10 cellular contexts compared by ENCODE assay signal in genomic region chr11:34355726-34356125, GRCh38. TPM values are rescaled to one million over a fixed set of nuclear protein-coding genes. Genes with fewer than 3 reads are reported as not detected.
DNase-seq lines count a peak whose midpoint lies in the region; ATAC-seq, FAIRE-seq and TF ChIP-seq lines count a peak whose summit lies in the region.
"Had no signal": no experiment of that assay in that cellular context is flagged by ENCODE, and none has a peak within 500 bp of the region (broad histone marks: within the 10 kb centered on the region; RNA-seq: fewer than 3 reads in every experiment).

No MANE protein-coding gene starts in this region.

- 89 to 97% (median 90%) methylated on average over 3 of the region's 3 CpGs for WGBS in ovary, 3 donors

- H3K4me3 Mint-ChIP-seq in activated naive CD4-positive, alpha-beta T cell treated with anti-CD3 and anti-CD28 coated beads, Interleukin-2, amount 50 U/mL, for 24 hours, result peak overlapping the region; percentile 88
- H3K4me3 Mint-ChIP-seq in activated naive CD4-positive, alpha-beta T cell treated with anti-CD3 and anti-CD28 coated beads, Interleukin-2, amount 10 ng/mL, durations not matched to agents 7 days and 5 days, result no peak overlapping the region
- H3K4me3 Mint-ChIP-seq in activated T-helper 17 cell treated with anti-CD3 and anti-CD28 coated beads, Interleukin-2, amount 50 U/mL, for 72 hours, result peak overlapping the region; percentile 53

- FAIRE-seq in keratinocyte (lab: Jason Lieb, UNC), result no peak

- H3K9me3 ChIP-seq in keratinocyte (ENCODE audit: control insufficient read depth, low read depth, low read length) (no peaks in the 10 kb centered on the region), stomach smooth muscle (ENCODE audit: control insufficient read depth in 2 of 2, low read length in 2 of 2) (no peaks in the 10 kb centered on the region), ovary (no peaks in the 10 kb centered on the region)

- peaks cover 22% of the 10 kb centered on the region for H3K4me1 ChIP-seq in keratinocyte (ENCODE audit: control insufficient read depth, extremely low read depth, insufficient read depth, low read length)
- H3K4me1 ChIP-seq in stomach smooth muscle (ENCODE audit: control insufficient read depth, insufficient read depth, low read length), result peaks cover 42% of the 10 kb centered on the region
- peaks cover 13% of the 10 kb centered on the region for H3K4me1 ChIP-seq in ovary (ENCODE audit: insufficient read depth)

- peaks cover 5% of the 10 kb centered on the region for H4K20me1 ChIP-seq in keratinocyte (ENCODE audit: control insufficient read depth, extremely low read depth, insufficient read depth, low read length)

- H3K27ac ChIP-seq in keratinocyte (ENCODE audit: control insufficient read depth, insufficient read depth, low read length), result no peak overlapping the region
- H3K27ac ChIP-seq in stomach smooth muscle (ENCODE audit: low read length), result no peak overlapping the region
- no peak overlapping the region for H3K27ac ChIP-seq in ovary

- dilution Hi-C loops in keratinocyte (cut with MboI; ENCODE audit: extremely low pct_ligation_motif_present, low sequenced_read_pairs), result no loop called here

- H3K9ac ChIP-seq in keratinocyte (ENCODE audit: control insufficient read depth, extremely low read depth, insufficient read depth, low read length) (no peak overlapping the region), stomach smooth muscle (ENCODE audit: low read length in 2 of 2) (no peak overlapping the region)

- peak overlapping the region; percentile 91 for H3K4me2 ChIP-seq in keratinocyte (ENCODE audit: control insufficient read depth, extremely low read depth, insufficient read depth, low read depth, low read length)

- H3K27me3 Mint-ChIP-seq in activated naive CD4-positive, alpha-beta T cell treated with anti-CD3 and anti-CD28 coated beads, Interleukin-2, amount 50 U/mL, for 24 hours, result peaks cover 29% of the 10 kb centered on the region
- peaks cover 54% of the 10 kb centered on the region for H3K27me3 Mint-ChIP-seq in activated naive CD4-positive, alpha-beta T cell treated with anti-CD3 and anti-CD28 coated beads, Interleukin-2, amount 10 ng/mL, durations not matched to agents 7 days and 5 days
- H3K27me3 Mint-ChIP-seq in activated T-helper 17 cell treated with anti-CD3 and anti-CD28 coated beads, Interleukin-2, amount 50 U/mL, for 72 hours, result peaks cover 33% of the 10 kb centered on the region

- CTCF ChIA-PET in activated naive CD4-positive, alpha-beta T cell treated with anti-CD3 and anti-CD28 coated beads, Interleukin-2, amount 10 ng/mL, durations not matched to agents 7 days and 5 days (lab: Charles Lee), result interaction anchor here (1.3 to 3.6 kb wide), 3 partner anchors 9 to 181 kb away, joined by 3 to 73 read pairs (median 6); no protein-coding TSS in a partner anchor

- H3K27me3 ChIP-seq in keratinocyte (ENCODE audit: control insufficient read depth, extremely low read depth, insufficient read depth, low read length), result no peaks in the 10 kb centered on the region
- H3K27me3 ChIP-seq in stomach smooth muscle (ENCODE audit: control insufficient read depth in 1 of 2, insufficient read depth in 2 of 2, low read length in 2 of 2), result no peaks in the 10 kb centered on the region
- no peaks in the 10 kb centered on the region for H3K27me3 ChIP-seq in ovary

- H3K9me3 Mint-ChIP-seq in activated naive CD4-positive, alpha-beta T cell treated with anti-CD3 and anti-CD28 coated beads, Interleukin-2, amount 50 U/mL, for 24 hours, result no peaks in the 10 kb centered on the region
- H3K9me3 Mint-ChIP-seq in activated naive CD4-positive, alpha-beta T cell treated with anti-CD3 and anti-CD28 coated beads, Interleukin-2, amount 10 ng/mL, durations not matched to agents 7 days and 5 days, result no peaks in the 10 kb centered on the region
- no peaks in the 10 kb centered on the region for H3K9me3 Mint-ChIP-seq in activated T-helper 17 cell treated with anti-CD3 and anti-CD28 coated beads, Interleukin-2, amount 50 U/mL, for 72 hours
- H3K9me3 Mint-ChIP-seq: CD8-positive, alpha-beta T cell had no signal

- H3K36me3 ChIP-seq in keratinocyte (ENCODE audit: control insufficient read depth in 2 of 2, extremely low read depth in 1 of 2, insufficient read depth in 2 of 2, low read length in 2 of 2), result no peaks in the 10 kb centered on the region
- H3K36me3 ChIP-seq in stomach smooth muscle (ENCODE audit: control insufficient read depth in 2 of 2, insufficient read depth in 2 of 2, low read length in 2 of 2), result no peaks in the 10 kb centered on the region
- no peaks in the 10 kb centered on the region for H3K36me3 ChIP-seq in ovary

- no peak overlapping the region for H2AFZ ChIP-seq in keratinocyte (ENCODE audit: control insufficient read depth, low read length)

- peaks cover 12% of the 10 kb centered on the region for H3K4me1 Mint-ChIP-seq in activated naive CD4-positive, alpha-beta T cell treated with anti-CD3 and anti-CD28 coated beads, Interleukin-2, amount 50 U/mL, for 24 hours
- peaks cover 23% of the 10 kb centered on the region for H3K4me1 Mint-ChIP-seq in activated naive CD4-positive, alpha-beta T cell treated with anti-CD3 and anti-CD28 coated beads, Interleukin-2, amount 10 ng/mL, durations not matched to agents 7 days and 5 days
- peaks cover 15% of the 10 kb centered on the region for H3K4me1 Mint-ChIP-seq in activated T-helper 17 cell treated with anti-CD3 and anti-CD28 coated beads, Interleukin-2, amount 50 U/mL, for 72 hours

- no peak overlapping the region for H3K27ac Mint-ChIP-seq in activated naive CD4-positive, alpha-beta T cell treated with anti-CD3 and anti-CD28 coated beads, Interleukin-2, amount 50 U/mL, for 24 hours
- H3K27ac Mint-ChIP-seq in activated naive CD4-positive, alpha-beta T cell treated with anti-CD3 and anti-CD28 coated beads, Interleukin-2, amount 10 ng/mL, durations not matched to agents 7 days and 5 days, result no peak overlapping the region
- H3K27ac Mint-ChIP-seq in activated T-helper 17 cell treated with anti-CD3 and anti-CD28 coated beads, Interleukin-2, amount 50 U/mL, for 72 hours, result no peak overlapping the region
- H3K27ac Mint-ChIP-seq: CD8-positive, alpha-beta T cell had no signal

- H3K4me3 ChIP-seq in keratinocyte (ENCODE audit: control insufficient read depth in 2 of 3, extremely low read depth in 1 of 3, insufficient read depth in 2 of 3, low read depth in 1 of 3, low read length in 3 of 3), result peak overlapping the region in 1 of 3 experiments; percentile 75
- H3K4me3 ChIP-seq in stomach smooth muscle (ENCODE audit: low read length in 2 of 2), result peak overlapping the region; percentile 73 to 83
- H3K4me3 ChIP-seq in ovary, result no peak overlapping the region

- intact Hi-C loops in ovary (cut with DNase I), result loop anchor here in 2 of 4 donors (5.0 to 10.0 kb wide), 3 partner anchors 81 to 303 kb away; partner anchors contain the start of gene CAPRIN1 (in 1 of the 2)

- TF ChIP-seq POLR2A in ovary (IDR thresholded peaks at IDR 0.05), result no peak

- no peaks in the 10 kb centered on the region for H3K79me2 ChIP-seq in keratinocyte (ENCODE audit: control insufficient read depth, insufficient read depth, low read length)

- ATAC-seq in activated T-helper 17 cell treated with anti-CD3 and anti-CD28 coated beads, Interleukin-2, amount 50 U/mL, for 72 hours (replicated peaks), result no peak
- no peak for ATAC-seq in HG02588 (IDR thresholded peaks at IDR 0.05; ENCODE audit: unreplicated experiment)
- ATAC-seq: CD8-positive, alpha-beta T cell had no signal

- H3K36me3 Mint-ChIP-seq in activated naive CD4-positive, alpha-beta T cell treated with anti-CD3 and anti-CD28 coated beads, Interleukin-2, amount 50 U/mL, for 24 hours, result no peaks in the 10 kb centered on the region
- no peaks in the 10 kb centered on the region for H3K36me3 Mint-ChIP-seq in activated naive CD4-positive, alpha-beta T cell treated with anti-CD3 and anti-CD28 coated beads, Interleukin-2, amount 10 ng/mL, durations not matched to agents 7 days and 5 days
- no peaks in the 10 kb centered on the region for H3K36me3 Mint-ChIP-seq in activated T-helper 17 cell treated with anti-CD3 and anti-CD28 coated beads, Interleukin-2, amount 50 U/mL, for 72 hours (ENCODE audit: low read depth)
- H3K36me3 Mint-ChIP-seq: CD8-positive, alpha-beta T cell had no signal

- no peak for DNase-seq in activated naive CD4-positive, alpha-beta T cell treated with anti-CD3 and anti-CD28 coated beads, Interleukin-2, amount 10 ng/mL, durations not matched to agents 7 days and 5 days
- DNase-seq in keratinocyte (ENCODE audit: low read depth, low spot score) (no peak), ovary (no peak)
- DNase-seq in stimulated activated CD4-positive, alpha-beta T cell treated with anti-CD3 and anti-CD28 coated beads, Interleukin-2, amount 100 ng/mL, for 48 hours, result no peak
- DNase-seq: HCEC 1CT had no signal

- no peak for TF ChIP-seq EP300 in ovary (IDR thresholded peaks at IDR 0.05)

- H3K9me1 ChIP-seq in keratinocyte (ENCODE audit: control insufficient read depth, extremely low read depth, insufficient read depth, low read length), result no peaks in the 10 kb centered on the region

- TF ChIP-seq CTCF in keratinocyte (optimal IDR thresholded peaks at IDR 0.05 in 1 of 3, IDR thresholded peaks at IDR 0.05 in 1 of 3, conservative IDR thresholded peaks at IDR 0.05 in 1 of 3; ENCODE audit: extremely low read depth in 1 of 3, insufficient read depth in 2 of 3, low read length in 3 of 3), result no peak
- no peak for TF ChIP-seq CTCF in ovary (IDR thresholded peaks at IDR 0.05)

RNA-seq across cellular contexts. Expression of gene ABTB2, which starts 2.1 kb away (rescaled TPM):
- 1 to 10 TPM in 1 of 2 donors, under 1 TPM in 1; 0.45 to 2.5 TPM for total RNA-seq in activated T-helper 17 cell treated with anti-CD3 and anti-CD28 coated beads, Interleukin-2, amount 50 U/mL, for 72 hours
- polyA plus RNA-seq in keratinocyte (1.0 to 2.5 TPM (median 1.6 TPM) in 3 replicates), ovary (1 to 10 TPM; 1.7 to 3.7 TPM)
- polyA plus RNA-seq in keratinocyte (2011; ENCODE audit: low read depth), result 1.8 TPM
- polyA plus RNA-seq in keratinocyte (2011; cell fraction: cytosol; rRNA removed), result 2.0 and 2.3 TPM in 2 replicates
- polyA plus RNA-seq in keratinocyte (2011; cell fraction: nucleus; rRNA removed), result 6.0 and 6.5 TPM in 2 replicates
- polyA plus RNA-seq in keratinocyte (2012; ENCODE audit: low replicate concordance), result 2.2 and 3.4 TPM in 2 replicates
- polyA minus RNA-seq in keratinocyte, result 1.1 to 6.0 TPM (median 2.4 TPM) in 3 replicates
- polyA minus RNA-seq in keratinocyte (2011; cell fraction: cytosol; rRNA and poly(A)+ RNA removed), result 2.7 TPM
- polyA minus RNA-seq in keratinocyte (2011; cell fraction: nucleus; rRNA and poly(A)+ RNA removed), result 5.1 and 6.5 TPM in 2 replicates
- 1 to 10 TPM; 1.2 to 7.2 (median 2.6) TPM for total RNA-seq in ovary
